ENCODE assay signal across 9 cellular contexts in genomic region chr15:85408270-85408746, GRCh38. TPM values are rescaled to one million over a fixed set of nuclear protein-coding genes. Genes with fewer than 3 reads are reported as not detected.
DNase-seq lines count a peak whose midpoint lies in the region; ATAC-seq, FAIRE-seq and TF ChIP-seq lines count a peak whose summit lies in the region.
"Had no signal": no experiment of that assay in that cellular context is flagged by ENCODE, and none has a peak within 500 bp of the region (broad histone marks: within the 10 kb centered on the region; RNA-seq: fewer than 3 reads in every experiment).

No MANE protein-coding gene starts in this region.

- peaks cover 23% of the 10 kb centered on the region for H3K36me3 Mint-ChIP-seq in activated naive CD8-positive, alpha-beta T cell treated with anti-CD3 and anti-CD28 coated beads, Interleukin-2, amount 50 U/mL, for 24 hours (ENCODE audit: low read depth)

- TF ChIP-seq CTCF in vagina (IDR thresholded peaks at IDR 0.05) = no peak

- peaks cover 2% of the 10 kb centered on the region for H3K27me3 Mint-ChIP-seq in activated naive CD8-positive, alpha-beta T cell treated with anti-CD3 and anti-CD28 coated beads, Interleukin-2, amount 50 U/mL, for 24 hours

- H3K27me3 ChIP-seq in vagina = no peaks in the 10 kb centered on the region

- intact Hi-C loops in vagina (cut with DNase I) (no loop called here), posterior cingulate gyrus (cut with DNase I) (no loop called here)

- peak overlapping the region; percentile 10 for H3K27ac ChIP-seq in vagina

- H3K36me3 ChIP-seq in vagina = no peaks in the 10 kb centered on the region

- H3K9me3 Mint-ChIP-seq in activated naive CD8-positive, alpha-beta T cell treated with anti-CD3 and anti-CD28 coated beads, Interleukin-2, amount 50 U/mL, for 24 hours = no peaks in the 10 kb centered on the region

- H3K27ac Mint-ChIP-seq in activated naive CD8-positive, alpha-beta T cell treated with anti-CD3 and anti-CD28 coated beads, Interleukin-2, amount 50 U/mL, for 24 hours = peak overlapping the region; percentile 93

- H3K4me3 ChIP-seq in vagina = no peak overlapping the region
- H3K4me3 ChIP-seq: lung had no signal

- no peaks in the 10 kb centered on the region for H3K9me3 ChIP-seq in vagina

- peak; percentile 41 for ATAC-seq in HG03565 (IDR thresholded peaks at IDR 0.05; ENCODE audit: unreplicated experiment)
- ATAC-seq in activated naive CD8-positive, alpha-beta T cell treated with anti-CD3 and anti-CD28 coated beads, Interleukin-2, amount 50 U/mL, for 24 hours = peak; percentile 79

- FAIRE-seq in GM12892 (lab: Jason Lieb, UNC) (no peak), H54 (lab: Jason Lieb, UNC) (no peak)

- H3K4me1 Mint-ChIP-seq in activated naive CD8-positive, alpha-beta T cell treated with anti-CD3 and anti-CD28 coated beads, Interleukin-2, amount 50 U/mL, for 24 hours = peaks cover 93% of the 10 kb centered on the region

- peaks cover 78% of the 10 kb centered on the region for H3K4me1 ChIP-seq in vagina

- peak; percentile 43 for DNase-seq in stimulated activated CD4-positive, alpha-beta T cell treated with anti-CD3 and anti-CD28 coated beads, Interleukin-1b, Interleukin-23, amount 100 ng/mL, for 48 hours
- no peak for DNase-seq in stimulated activated CD4-positive, alpha-beta T cell treated with anti-CD3 and anti-CD28 coated beads, Interleukin-2, amount 100 ng/mL, for 48 hours
- peak; percentile 41 for DNase-seq in activated naive CD8-positive, alpha-beta T cell treated with anti-CD3 and anti-CD28 coated beads, Interleukin-2, amount 50 U/mL, for 24 hours
- DNase-seq in vagina (ENCODE audit: extremely low spot score in 2 of 2) (no peak), GM12892 (ENCODE audit: insufficient read length) (no peak), H54 (ENCODE audit: insufficient read length, low spot score) (no peak), posterior cingulate gyrus (no peak)

- peak overlapping the region; percentile 56 for H3K4me3 Mint-ChIP-seq in activated naive CD8-positive, alpha-beta T cell treated with anti-CD3 and anti-CD28 coated beads, Interleukin-2, amount 50 U/mL, for 24 hours

- TF ChIP-seq POLR2A in vagina (IDR thresholded peaks at IDR 0.05) (no peak), GM12892 (IDR thresholded peaks at IDR 0.05; ENCODE audit: low read depth, low read length) (no peak), H54 (IDR thresholded peaks at IDR 0.05; ENCODE audit: low read depth, low read length) (no peak)

RNA-seq across cellular contexts. Expression of gene AKAP13, which starts 27.9 kb away (rescaled TPM):
- total RNA-seq in vagina = 177 TPM
- 49.4 TPM for polyA plus RNA-seq in GM12892 (2012; ENCODE audit: missing spikeins)

Comparison
In these comparisons a context has a peak if more than half of its experiments do, and no peak if none do; other contexts are left out.
1. DNase-seq: peak in stimulated activated CD4-positive, alpha-beta T cell treated with anti-CD3 and anti-CD28 coated beads, Interleukin-1b, Interleukin-23, amount 100 ng/mL, for 48 hours (single experiment) and activated naive CD8-positive, alpha-beta T cell treated with anti-CD3 and anti-CD28 coated beads, Interleukin-2, amount 50 U/mL, for 24 hours (single experiment); none in stimulated activated CD4-positive, alpha-beta T cell treated with anti-CD3 and anti-CD28 coated beads, Interleukin-2, amount 100 ng/mL, for 48 hours (0 of 2), vagina (0 of 2), GM12892 (single experiment), H54 (single experiment) and posterior cingulate gyrus (0 of 10).